In the genomic region with DNA sequence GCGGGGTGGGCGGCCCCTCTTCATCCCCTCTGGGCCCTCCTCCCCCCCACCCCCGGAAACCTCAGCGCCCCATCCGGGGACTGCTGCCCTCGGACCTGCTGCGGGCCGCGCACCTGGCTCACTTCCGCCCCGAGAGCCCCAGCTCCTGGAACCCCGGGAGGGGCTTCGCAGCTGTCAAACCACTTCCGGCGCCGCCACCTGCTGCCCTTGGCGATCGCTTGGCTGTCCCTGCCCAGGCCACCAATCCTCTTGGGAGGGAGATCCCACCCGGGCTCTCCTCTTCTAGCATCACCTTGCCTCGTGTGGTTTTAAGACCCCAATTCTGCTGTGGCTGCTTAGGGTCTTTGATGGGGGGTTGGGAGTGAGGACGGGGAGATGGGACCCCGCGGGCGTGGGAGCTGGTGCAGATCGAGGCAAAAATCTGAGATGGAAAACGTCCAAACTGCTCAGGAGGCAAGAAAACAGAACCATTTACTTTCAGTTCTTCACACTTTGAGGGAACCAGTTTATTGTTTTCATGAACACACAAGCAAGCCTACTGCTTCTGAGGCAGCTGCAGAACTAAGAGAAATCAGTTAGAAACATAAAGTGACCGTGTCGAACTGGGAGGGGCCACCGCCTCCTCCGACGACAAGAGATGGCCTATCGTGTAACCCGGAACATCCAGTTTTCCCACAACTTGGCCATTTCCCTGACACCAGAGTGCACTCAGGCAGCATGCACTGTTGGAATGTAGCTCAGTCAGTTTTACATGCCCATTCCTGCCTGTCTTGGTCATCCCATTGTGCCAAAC, we compare ENCODE assay signal across 1 cellular context.
TF ChIP-seq lines count a peak whose summit lies in the region.

No MANE protein-coding gene starts in this region.

TF ChIP-seq in H1, 55 proteins besides CTCF, POLR2A, EP300 and RAD21:
- TF ChIP-seq GABPA (IDR thresholded peaks at IDR 0.05; ENCODE audit: borderline replicate concordance, insufficient read depth, low read length): peak; percentile 41; the same call in 1 of the 2 replicates
- TF ChIP-seq NRF1 (IDR thresholded peaks at IDR 0.05; ENCODE audit: low read depth, low read length): no peak
- TF ChIP-seq, protein P1, sequence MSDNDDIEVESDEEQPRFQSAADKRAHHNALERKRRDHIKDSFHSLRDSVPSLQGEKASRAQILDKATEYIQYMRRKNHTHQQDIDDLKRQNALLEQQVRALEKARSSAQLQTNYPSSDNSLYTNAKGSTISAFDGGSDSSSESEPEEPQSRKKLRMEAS (IDR thresholded peaks at IDR 0.05): peak; percentile 28; the same call in 1 of the 2 replicates
